ENCODE assay signal across 12 cellular contexts in the genomic region with DNA sequence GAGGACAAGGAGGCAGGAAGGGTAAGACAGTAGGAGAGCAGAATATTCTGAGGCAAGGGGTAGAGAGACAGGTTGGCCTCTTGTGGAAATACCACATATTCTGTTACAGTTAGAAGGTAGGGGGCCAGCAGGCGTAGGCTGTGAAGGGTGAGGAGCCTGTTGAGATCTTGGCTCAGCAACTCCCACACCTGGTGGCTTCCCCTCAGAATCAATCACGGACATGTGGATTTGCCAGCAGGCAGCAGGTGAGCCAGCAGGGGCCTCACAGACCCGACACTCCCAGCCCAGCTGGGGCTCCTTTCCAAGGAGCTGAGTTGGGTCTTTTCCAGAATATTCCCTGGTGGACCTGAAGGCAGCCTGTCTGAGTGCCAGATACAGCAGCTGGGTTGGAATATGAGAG.
"Had no signal": no experiment of that assay in that cellular context is flagged by ENCODE, and none has a peak within 500 bp of the region (broad histone marks: within the 10 kb centered on the region; RNA-seq: fewer than 3 reads in every experiment).

No MANE protein-coding gene starts in this region.

- H3K9me3 Mint-ChIP-seq: activated naive CD4-positive, alpha-beta T cell treated with anti-CD3 and anti-CD28 coated beads, Interleukin-2, amount 50 U/mL, for 24 hours; nephron; type B pancreatic cell had no signal

- H3K27ac Mint-ChIP-seq: activated naive CD4-positive, alpha-beta T cell treated with anti-CD3 and anti-CD28 coated beads, Interleukin-2, amount 50 U/mL, for 24 hours; nephron; type B pancreatic cell had no signal

- H3K27me3 ChIP-seq: brain microvascular endothelial cell had no signal

- DNase-seq: amygdala; brain microvascular endothelial cell; effector memory CD4-positive, alpha-beta T cell; islet precursor cell; left lung; stimulated activated CD4-positive, alpha-beta T cell treated with anti-CD3 and anti-CD28 coated beads, Interleukin-2, amount 100 ng/mL, for 48 hours; stimulated activated naive CD4-positive, alpha-beta T cell treated with Interleukin-2 at 50 U/mL for 16 hours had no signal

- H3K4me3 Mint-ChIP-seq: activated naive CD4-positive, alpha-beta T cell treated with anti-CD3 and anti-CD28 coated beads, Interleukin-2, amount 50 U/mL, for 24 hours; nephron; type B pancreatic cell had no signal

- H3K4me3 ChIP-seq: gastroesophageal sphincter, left lung had no signal

- H3K36me3 Mint-ChIP-seq: activated naive CD4-positive, alpha-beta T cell treated with anti-CD3 and anti-CD28 coated beads, Interleukin-2, amount 50 U/mL, for 24 hours; type B pancreatic cell had no signal

- H3K4me1 Mint-ChIP-seq: activated naive CD4-positive, alpha-beta T cell treated with anti-CD3 and anti-CD28 coated beads, Interleukin-2, amount 50 U/mL, for 24 hours had no signal

- ATAC-seq: gastroesophageal sphincter, left lung had no signal

- H3K36me3 ChIP-seq: brain microvascular endothelial cell, gastroesophageal sphincter, left lung had no signal

- H3K27ac ChIP-seq: brain microvascular endothelial cell, epithelial cell of prostate, gastroesophageal sphincter, left lung had no signal

- H3K9me3 ChIP-seq: gastroesophageal sphincter, left lung had no signal

- H3K4me1 ChIP-seq: gastroesophageal sphincter, left lung had no signal
